ENCODE assay signal across 15 cellular contexts in genomic region chr2:24739355-24740025, GRCh38.
"Had no signal": no experiment of that assay in that cellular context is flagged by ENCODE, and none has a peak within 500 bp of the region (broad histone marks: within the 10 kb centered on the region; RNA-seq: fewer than 3 reads in every experiment).

No MANE protein-coding gene starts in this region.

- H3K4me3 ChIP-seq: right atrium auricular region, smooth muscle cell, suprapubic skin, upper lobe of right lung had no signal

- H3K9ac ChIP-seq: parathyroid adenoma had no signal

- H3K27ac ChIP-seq: parathyroid adenoma, right atrium auricular region, suprapubic skin, upper lobe of right lung had no signal

- DNase-seq: activated CD4-positive, alpha-beta T cell treated with anti-CD3 and anti-CD28 coated beads, Interleukin-2, amount 50 U/mL, for 48 hours; activated CD4-positive, CD25-positive, alpha-beta regulatory T cell treated with anti-CD3 and anti-CD28 coated beads, Interleukin-2, amount 50 U/mL, for 72 hours; activated CD8-positive, alpha-beta memory T cell treated with anti-CD3 and anti-CD28 coated beads, Interleukin-2, amount 50 U/mL, for 4 hours; activated naive CD4-positive, alpha-beta T cell treated with anti-CD3 and anti-CD28 coated beads, Interleukin-2, amount 10 ng/mL, durations not matched to agents 7 days and 5 days; central memory CD4-positive, alpha-beta T cell; hypothalamus; stimulated activated CD4-positive, alpha-beta T cell treated with anti-CD3 and anti-CD28 coated beads, Interleukin-1b, Interleukin-23, amount 100 ng/mL, for 48 hours; stimulated activated naive CD4-positive, alpha-beta T cell treated with Interleukin-2 at 50 U/mL for 16 hours; upper lobe of right lung had no signal

- H2AFZ ChIP-seq: parathyroid adenoma had no signal

- H3K9me3 Mint-ChIP-seq: activated naive CD4-positive, alpha-beta T cell treated with anti-CD3 and anti-CD28 coated beads, Interleukin-2, amount 10 ng/mL, durations not matched to agents 7 days and 5 days; activated T-helper 2 cell treated with anti-CD3 and anti-CD28 coated beads, Interferon-gamma antibody, Interleukin-2, Interleukin-4, amounts not matched to agents 10 μg/mL and 5 μg/mL and 100 μg/mL, durations not matched to agents 14 hours and 24 hours and 36 hours; T-helper 2 cell treated with Interferon-gamma antibody and Interleukin-4, amounts not matched to agents 5 μg/mL and 100 μg/mL, for 36 hours had no signal

- H3K4me3 Mint-ChIP-seq: activated naive CD4-positive, alpha-beta T cell treated with anti-CD3 and anti-CD28 coated beads, Interleukin-2, amount 10 ng/mL, durations not matched to agents 7 days and 5 days; T-helper 2 cell treated with Interferon-gamma antibody and Interleukin-4, amounts not matched to agents 5 μg/mL and 100 μg/mL, for 36 hours had no signal

- H3K27ac Mint-ChIP-seq: activated naive CD4-positive, alpha-beta T cell treated with anti-CD3 and anti-CD28 coated beads, Interleukin-2, amount 10 ng/mL, durations not matched to agents 7 days and 5 days; activated T-helper 2 cell treated with anti-CD3 and anti-CD28 coated beads, Interferon-gamma antibody, Interleukin-2, Interleukin-4, amounts not matched to agents 10 μg/mL and 5 μg/mL and 100 μg/mL, durations not matched to agents 14 hours and 24 hours and 36 hours; T-helper 2 cell treated with Interferon-gamma antibody and Interleukin-4, amounts not matched to agents 5 μg/mL and 100 μg/mL, for 36 hours had no signal

- ATAC-seq: upper lobe of right lung had no signal

- H3K27me3 ChIP-seq: right atrium auricular region, suprapubic skin, upper lobe of right lung had no signal

- H3K4me2 ChIP-seq: smooth muscle cell had no signal

- H3K79me2 ChIP-seq: parathyroid adenoma had no signal

- H3K4me1 ChIP-seq: parathyroid adenoma, right atrium auricular region had no signal

- H3K9me3 ChIP-seq: right atrium auricular region, suprapubic skin, upper lobe of right lung had no signal

- H3K27me3 Mint-ChIP-seq: activated naive CD4-positive, alpha-beta T cell treated with anti-CD3 and anti-CD28 coated beads, Interleukin-2, amount 10 ng/mL, durations not matched to agents 7 days and 5 days had no signal
